In genomic region chr17:75785770-75786538, GRCh38 we compare ENCODE assay signal across 8 cellular contexts. TPM values are rescaled to one million over a fixed set of nuclear protein-coding genes. Genes with fewer than 3 reads are reported as not detected.
DNase-seq lines count a peak whose midpoint lies in the region; ATAC-seq and TF ChIP-seq lines count a peak whose summit lies in the region.

No MANE protein-coding gene starts in this region.

- H3K36me3 ChIP-seq in ES-I3 (ENCODE audit: insufficient read depth, low read length): 0 out of 2 replicates have a peak, but pooled peaks cover 2% of the 10 kb centered on the region
- no peaks in the 10 kb centered on the region for H3K36me3 ChIP-seq in brain microvascular endothelial cell (replicated peaks)
- H3K36me3 ChIP-seq in mesodermal cell (ENCODE audit: control insufficient read depth, insufficient read depth, low read length): peaks cover 13% of the 10 kb centered on the region
- H3K36me3 ChIP-seq in aorta (ENCODE audit: control insufficient read depth in 1 of 2, insufficient read depth in 2 of 2, low read length in 1 of 2): no peaks in the 10 kb centered on the region

- ATAC-seq in aorta (ENCODE audit: low FRiP score) (no peak), HG02610 (IDR thresholded peaks at IDR 0.05; ENCODE audit: unreplicated experiment) (no peak), GM19455 (IDR thresholded peaks at IDR 0.05; ENCODE audit: unreplicated experiment) (no peak)

- in situ Hi-C loops in brain microvascular endothelial cell (cut with HindIII; ENCODE audit: low pct_ligation_motif_present, low sequenced_read_pairs): no loop called here

- intact Hi-C loops in aorta (cut with DNase I): loop anchor here in 1 of 2 donors (2.0 to 5.0 kb wide), 2 partner anchors 41 to 69 kb away; partner anchors contain the start of gene WBP2

- H3K27me3 ChIP-seq in brain microvascular endothelial cell (replicated peaks) (no peaks in the 10 kb centered on the region), aorta (ENCODE audit: control insufficient read depth in 1 of 2, insufficient read depth in 2 of 2, low read length in 1 of 2) (no peaks in the 10 kb centered on the region)

- H3K4me1 ChIP-seq in ES-I3 (ENCODE audit: insufficient read depth, low read length): peaks cover 23% of the 10 kb centered on the region
- H3K4me1 ChIP-seq in mesodermal cell (ENCODE audit: control insufficient read depth, insufficient read depth, low read length, poor library complexity, severe bottlenecking): peaks cover 16% of the 10 kb centered on the region
- no peaks in the 10 kb centered on the region for H3K4me1 ChIP-seq in aorta (ENCODE audit: control insufficient read depth in 1 of 2, insufficient read depth in 2 of 2, low read length in 2 of 2)

- H3K4me3 ChIP-seq in brain microvascular endothelial cell (ENCODE audit: low read depth, low read length) (peak overlapping the region; percentile 79), mesodermal cell (ENCODE audit: extremely low read depth, insufficient read depth, low read length, poor library complexity, severe bottlenecking) (peak overlapping the region; percentile 48), aorta (ENCODE audit: low read length in 2 of 2) (peak overlapping the region; percentile 37 to 63)

- no peak for TF ChIP-seq CTCF in brain microvascular endothelial cell (IDR thresholded peaks at IDR 0.05; ENCODE audit: low read depth, low read length, missing control alignments)

- peak overlapping the region; percentile 99 for H3K9ac ChIP-seq in ES-I3 (ENCODE audit: low read depth, low read length)

- H3K9me3 ChIP-seq in ES-I3 (ENCODE audit: control insufficient read depth, insufficient read depth, low read length): no peaks in the 10 kb centered on the region
- H3K9me3 ChIP-seq in mesodermal cell (ENCODE audit: control insufficient read depth, low read length): no peaks in the 10 kb centered on the region
- no peaks in the 10 kb centered on the region for H3K9me3 ChIP-seq in aorta (ENCODE audit: control insufficient read depth, low read length)

- H3K27ac ChIP-seq in brain microvascular endothelial cell (peak overlapping the region; percentile 100), mesodermal cell (ENCODE audit: low read depth, low read length, severe bottlenecking) (peak overlapping the region; percentile 100), aorta (ENCODE audit: low read depth in 1 of 2, low read length in 2 of 2) (peak overlapping the region; percentile 62 to 94)

- WGBS in mesodermal cell (ENCODE audit: insufficient coverage in 2 of 2), 2 experiments: 52 to 63% methylated on average over 3 to 6 of the region's 8 CpGs
- 28 to 34% methylated on average over 8 of the region's 8 CpGs for WGBS in aorta, 2 donors

- peak; percentile 40 for DNase-seq in NCI-H1092 treated with DMSO at 0.1 percent for 48 hours (lab: John Stamatoyannopoulos, UW)
- peak; percentile 24 for DNase-seq in brain microvascular endothelial cell
- DNase-seq in aorta: peak in 1 of 2 donors; percentile 12
- no peak for DNase-seq in SHP77 treated with DMSO at 0.1 percent for 48 hours (lab: John Stamatoyannopoulos, UW)

RNA-seq across cellular contexts. Expression of gene UNK, which starts 1.3 kb away (rescaled TPM):
- polyA plus RNA-seq in mesodermal cell (2013, experiment 1 of 2): 27.2 TPM
- 24.0 TPM for polyA plus RNA-seq in mesodermal cell (2013, experiment 2 of 2)
- total RNA-seq in aorta: 10 to 100 TPM; 28.9 to 34.1 TPM
- polyA plus RNA-seq in aorta: 10 to 100 TPM in 1 of 2 donors, 1 to 10 TPM in 1; 8.8 to 21.7 TPM

RNA-seq across cellular contexts. Expression of gene GALK1, which starts 21.0 kb away (rescaled TPM):
- 36.5 TPM for polyA plus RNA-seq in mesodermal cell (2013, experiment 1 of 2)
- polyA plus RNA-seq in mesodermal cell (2013, experiment 2 of 2): 33.3 TPM
- total RNA-seq in aorta: 10 to 100 TPM; 16.8 to 27.1 TPM
- polyA plus RNA-seq in aorta: 10 to 100 TPM; 16.9 to 44.8 TPM

RNA-seq across cellular contexts. Expression of gene UNC13D, which starts 58.2 kb away (rescaled TPM):
- 1.6 TPM for polyA plus RNA-seq in mesodermal cell (2013, experiment 1 of 2)
- polyA plus RNA-seq in mesodermal cell (2013, experiment 2 of 2): 1.2 TPM
- 10 to 100 TPM; 17.7 to 20.0 TPM for total RNA-seq in aorta
- 10 to 100 TPM in 1 of 2 donors, 1 to 10 TPM in 1; 3.8 to 23.1 TPM for polyA plus RNA-seq in aorta
